8 cellular contexts compared by ENCODE assay signal in the genomic region with DNA sequence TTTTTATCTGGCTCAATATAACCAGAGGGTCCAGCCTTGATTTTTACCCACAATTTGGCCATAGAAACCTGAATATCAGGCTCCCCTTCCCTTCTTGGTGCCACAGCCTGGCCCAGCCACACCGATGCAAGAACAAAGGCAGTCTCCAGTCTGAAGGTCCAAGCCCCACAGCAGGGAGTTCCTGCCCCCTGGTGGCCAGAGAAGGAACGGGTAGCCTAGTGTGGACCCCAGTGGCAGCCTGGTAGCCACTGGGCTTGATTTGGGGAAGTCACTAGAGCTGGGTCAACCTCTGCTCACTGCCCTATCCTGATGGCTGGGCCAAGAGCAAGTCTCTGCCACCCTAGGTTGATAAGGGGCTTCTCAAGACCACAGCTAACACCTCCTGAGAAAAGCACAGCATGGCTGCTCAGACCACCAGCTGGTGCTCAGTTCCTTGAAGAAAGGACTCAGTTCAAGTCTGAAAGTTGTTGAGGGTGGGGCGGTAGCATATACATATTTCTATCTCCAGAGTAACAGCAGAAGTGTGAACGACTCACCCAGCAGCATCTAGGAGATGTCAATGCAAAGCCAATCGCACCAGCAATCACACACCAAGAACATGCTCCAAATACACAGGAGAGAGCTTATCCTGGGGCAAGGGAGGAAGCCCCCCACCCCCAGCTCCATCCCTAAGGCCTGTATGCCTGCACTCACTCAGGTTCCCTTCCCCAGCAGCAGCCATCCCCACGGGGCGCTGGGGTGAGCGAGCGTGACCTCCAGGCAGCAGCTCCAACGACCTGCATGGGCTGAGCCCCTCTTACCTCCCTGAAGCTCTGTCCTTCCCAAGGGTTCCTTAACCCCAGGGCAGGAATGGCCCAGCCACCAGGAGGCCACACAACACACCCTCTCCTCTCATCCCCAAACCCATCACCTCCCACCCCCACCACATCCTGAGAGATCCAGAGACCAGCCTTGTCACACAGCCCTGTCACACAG. TPM values are rescaled to one million over a fixed set of nuclear protein-coding genes. Genes with fewer than 3 reads are reported as not detected.
DNase-seq lines count a peak whose midpoint lies in the region; ATAC-seq and TF ChIP-seq lines count a peak whose summit lies in the region.

No MANE protein-coding gene starts in this region.

- H3K4me3 ChIP-seq in HFF-Myc (replicated peaks; ENCODE audit: low read depth, low read length), result no peak overlapping the region
- H3K4me3 ChIP-seq in right lobe of liver, result no peak overlapping the region

- peak; percentile 92 to 97 (median 96) for ATAC-seq in right lobe of liver

- TF ChIP-seq POLR2A in right lobe of liver (IDR thresholded peaks at IDR 0.05), result no peak

- no peak overlapping the region for H3K27ac ChIP-seq in right lobe of liver

- H3K36me3 ChIP-seq in right lobe of liver, result no peaks in the 10 kb centered on the region

- H3K4me1 ChIP-seq in right lobe of liver, result peaks cover 0 to 3% (median 0%) of the 10 kb centered on the region in 4 donors

- TF ChIP-seq CTCF in HFF-Myc (IDR thresholded peaks at IDR 0.05; ENCODE audit: low read depth, low read length, missing control alignments), result peak; percentile 97
- peak; percentile 91 to 97 (median 94) for TF ChIP-seq CTCF in right lobe of liver (IDR thresholded peaks at IDR 0.05)

- H3K27me3 ChIP-seq in right lobe of liver, result no peaks in the 10 kb centered on the region

- no peaks in the 10 kb centered on the region for H3K9me3 ChIP-seq in right lobe of liver

- WGBS in right lobe of liver (ENCODE audit: insufficient coverage, low coverage, low lambda C conversion rate, missing lambda C conversion rate), result 0% methylated on average over 2 of the region's 10 CpGs

- peak; percentile 63 for DNase-seq in DMS53 (lab: John Stamatoyannopoulos, UW)
- DNase-seq in HFF-Myc (ENCODE audit: extremely low read depth, low read depth), result peak; percentile 59
- DNase-seq in NCI-H748 treated with DMSO at 0.1 percent for 48 hours (lab: John Stamatoyannopoulos, UW), result peak; percentile 4
- DNase-seq in activated CD4-positive, alpha-beta T cell treated with anti-CD3 and anti-CD28 coated beads, Interleukin-2, amount 50 U/mL, for 4 hours, result peak; percentile 82 to 85
- DNase-seq in dermis blood vessel endothelial cell, result peak; percentile 91
- peak; percentile 83 to 86 (median 85) for DNase-seq in right lobe of liver
- DNase-seq in stimulated activated CD4-positive, alpha-beta T cell treated with anti-CD3 and anti-CD28 coated beads, TNF-alpha, amount 100 ng/mL, for 4 hours (ENCODE audit: low read depth in 3 of 3), result peak; percentile 70 to 78 (median 77)
- no peak for DNase-seq in HPDE6-E6E7 (ENCODE audit: extremely low spot score)

- intact Hi-C loops in right lobe of liver (cut with DNase I), result no loop called here

RNA-seq across cellular contexts. Expression of a gene that starts 7.6 kb away (rescaled TPM):
- total RNA-seq in dermis blood vessel endothelial cell, result 2.0 and 2.2 TPM in 2 replicates
- total RNA-seq in right lobe of liver, result 10 to 100 TPM in 1 of 6 experiments, 1 to 10 TPM in 4, under 1 TPM in 1; 0.59 to 10.8 (median 1.4) TPM

RNA-seq across cellular contexts. Expression of a gene that starts 14.6 kb away (rescaled TPM):
- total RNA-seq in dermis blood vessel endothelial cell (not detected in 2 replicates), right lobe of liver (not detected)

RNA-seq across cellular contexts. Expression of a gene that starts 45.0 kb away (rescaled TPM):
- total RNA-seq in dermis blood vessel endothelial cell (95.5 and 133 TPM in 2 replicates), right lobe of liver (100 to 1,000 TPM in 4 of 6 experiments, 10 to 100 TPM in 2; 76.3 to 118 (median 101) TPM)

RNA-seq across cellular contexts. Expression of a gene that starts 46.1 kb away (rescaled TPM):
- total RNA-seq in dermis blood vessel endothelial cell, result 0.42 and 1.5 TPM in 2 replicates
- 1 to 10 TPM in 4 of 6 experiments, under 1 TPM in 2; 0.31 to 1.7 (median 1.1) TPM for total RNA-seq in right lobe of liver
